ENCODE assay signal across 18 cellular contexts in genomic region chr1:206029484-206029883, GRCh38. TPM values are rescaled to one million over a fixed set of nuclear protein-coding genes. Genes with fewer than 3 reads are reported as not detected.
DNase-seq lines count a peak whose midpoint lies in the region; ATAC-seq and TF ChIP-seq lines count a peak whose summit lies in the region.
"Had no signal": no experiment of that assay in that cellular context is flagged by ENCODE, and none has a peak within 500 bp of the region (broad histone marks: within the 10 kb centered on the region; RNA-seq: fewer than 3 reads in every experiment).

No MANE protein-coding gene starts in this region.

- POLR2A ChIA-PET in IMR-90 (lab: Charles Lee; ENCODE audit: unreplicated experiment): no interaction called here

- H3K4me3 Mint-ChIP-seq in stimulated activated memory B cell treated with anti-CD40 and anti-IgM and Interleukin-4, amounts not matched to agents 10 μg/mL and 1 μg/mL and 100 μg/mL, for 72 hours: no peak overlapping the region
- no peak overlapping the region for H3K4me3 Mint-ChIP-seq in stimulated activated naive B cell treated with anti-CD40 and anti-IgM and Interleukin-4, amounts not matched to agents 10 μg/mL and 1 μg/mL and 100 μg/mL, for 72 hours
- H3K4me3 Mint-ChIP-seq: CD14-positive monocyte, GM23338 had no signal

- H3K4me3 ChIP-seq in IMR-90 (ENCODE audit: insufficient read depth, low read depth, low read length) (no peak overlapping the region), mammary epithelial cell (replicated peaks in 1 of 3; ENCODE audit: insufficient read depth in 1 of 3, low read depth in 2 of 3, low read length in 3 of 3) (no peak overlapping the region)
- H3K4me3 ChIP-seq: GM23338 had no signal

- no peak overlapping the region for H2BK15ac ChIP-seq in IMR-90 (ENCODE audit: low read depth, low read length)

- no peak overlapping the region for H2BK5ac ChIP-seq in IMR-90 (ENCODE audit: low read depth, low read length, poor library complexity, severe bottlenecking)

- H3K36me3 ChIP-seq in IMR-90 (ENCODE audit: control insufficient read depth, insufficient read depth, low read length) (no peaks in the 10 kb centered on the region), mammary epithelial cell (ENCODE audit: insufficient read depth, low read length) (no peaks in the 10 kb centered on the region)

- no peaks in the 10 kb centered on the region for H4K20me1 ChIP-seq in IMR-90 (ENCODE audit: insufficient read depth, low read length)
- no peaks in the 10 kb centered on the region for H4K20me1 ChIP-seq in mammary epithelial cell (ENCODE audit: insufficient read depth, low read length)

- H2BK20ac ChIP-seq in IMR-90 (ENCODE audit: low read depth, low read length): no peak overlapping the region

- WGBS in IMR-90 (ENCODE audit: extremely low coverage in 2 of 2, insufficient read length in 1 of 2), 2 experiments: 60% methylated on average over 1 of the region's 4 CpGs; no CpG with 5 or more reads in 1 of the 2 experiments
- 2% methylated on average over 4 of the region's 4 CpGs for WGBS in mammary epithelial cell (ENCODE audit: low coverage, missing lambda C conversion rate)

- H3K4me2 ChIP-seq in IMR-90 (ENCODE audit: low read depth, low read length) (no peak overlapping the region), mammary epithelial cell (ENCODE audit: insufficient read depth, low read depth, low read length) (no peak overlapping the region)
- H3K4me2 ChIP-seq: GM23338 had no signal

- H3K27ac ChIP-seq in IMR-90 (ENCODE audit: insufficient read depth, low read length): no peak overlapping the region
- no peak overlapping the region for H3K27ac ChIP-seq in mammary epithelial cell (ENCODE audit: insufficient read depth, low read depth, low read length)

- peak overlapping the region; percentile 0 for H3K27ac Mint-ChIP-seq in stimulated activated memory B cell treated with anti-CD40 and anti-IgM and Interleukin-4, amounts not matched to agents 10 μg/mL and 1 μg/mL and 100 μg/mL, for 72 hours
- no peak overlapping the region for H3K27ac Mint-ChIP-seq in stimulated activated naive B cell treated with anti-CD40 and anti-IgM and Interleukin-4, amounts not matched to agents 10 μg/mL and 1 μg/mL and 100 μg/mL, for 72 hours
- H3K27ac Mint-ChIP-seq: GM23338 had no signal

- H2BK120ac ChIP-seq in IMR-90 (ENCODE audit: low read depth, low read length): no peak overlapping the region

- CTCF ChIA-PET in IMR-90 (lab: Yijun Ruan, JAX): interaction anchor here (1.3 kb wide), 1 partner anchor 16 kb away, joined by 4 read pairs; no protein-coding TSS in a partner anchor
- CTCF ChIA-PET in mammary epithelial cell (lab: Charles Lee; ENCODE audit: low non-redundant PET): interaction anchor here (0.6 kb wide), 2 partner anchors 15 to 45 kb away, joined by 3 to 5 read pairs; no protein-coding TSS in a partner anchor

- H3K18ac ChIP-seq in IMR-90 (ENCODE audit: low read depth, low read length): no peak overlapping the region

- in situ Hi-C loops in IMR-90 (cut with MboI; ENCODE audit: low sequenced_read_pairs): no loop called here
- in situ Hi-C loops in mammary epithelial cell (cut with MboI; ENCODE audit: low sequenced_read_pairs in 2 of 2): loop anchor here in 1 of 2 donors (5.0 kb wide), 1 partner anchor 73 kb away; no protein-coding TSS in a partner anchor

- H3K9ac ChIP-seq in IMR-90 (ENCODE audit: low read depth, low read length) (no peak overlapping the region), mammary epithelial cell (ENCODE audit: insufficient read depth, low read length) (no peak overlapping the region)

- H3K9me1 ChIP-seq in IMR-90 (ENCODE audit: insufficient read depth, low read length): no peaks in the 10 kb centered on the region

- no peak overlapping the region for H3K23ac ChIP-seq in IMR-90 (ENCODE audit: low read depth, low read length)

- H3K9me3 Mint-ChIP-seq in stimulated activated memory B cell treated with anti-CD40 and anti-IgM and Interleukin-4, amounts not matched to agents 10 μg/mL and 1 μg/mL and 100 μg/mL, for 72 hours: no peaks in the 10 kb centered on the region
- H3K9me3 Mint-ChIP-seq in stimulated activated naive B cell treated with anti-CD40 and anti-IgM and Interleukin-4, amounts not matched to agents 10 μg/mL and 1 μg/mL and 100 μg/mL, for 72 hours: peaks cover 0 to 3% of the 10 kb centered on the region in 2 donors
- H3K9me3 Mint-ChIP-seq: CD14-positive monocyte, GM23338 had no signal

- H3K36me3 Mint-ChIP-seq in stimulated activated memory B cell treated with anti-CD40 and anti-IgM and Interleukin-4, amounts not matched to agents 10 μg/mL and 1 μg/mL and 100 μg/mL, for 72 hours: no peaks in the 10 kb centered on the region
- H3K36me3 Mint-ChIP-seq in stimulated activated naive B cell treated with anti-CD40 and anti-IgM and Interleukin-4, amounts not matched to agents 10 μg/mL and 1 μg/mL and 100 μg/mL, for 72 hours: no peaks in the 10 kb centered on the region

- no peak overlapping the region for H3K56ac ChIP-seq in IMR-90 (ENCODE audit: extremely low read depth, insufficient read depth, low read length)

- H3K9me3 ChIP-seq in IMR-90 (ENCODE audit: control insufficient read depth, insufficient read depth, low read length) (peaks cover 4% of the 10 kb centered on the region), mammary epithelial cell (replicated peaks; ENCODE audit: insufficient read depth, low read length) (no peaks in the 10 kb centered on the region)

- dilution Hi-C loops in IMR-90 (cut with HindIII; ENCODE audit: low sequenced_read_pairs, unreplicated experiment): no loop called here
- dilution Hi-C loops in mammary epithelial cell (cut with HindIII; ENCODE audit: low sequenced_read_pairs): no loop called here

- no peak for TF ChIP-seq POLR2A in IMR-90 (IDR thresholded peaks at IDR 0.05; ENCODE audit: low read depth, low read length)

- H3K4me1 Mint-ChIP-seq in stimulated activated memory B cell treated with anti-CD40 and anti-IgM and Interleukin-4, amounts not matched to agents 10 μg/mL and 1 μg/mL and 100 μg/mL, for 72 hours: peaks cover 37% of the 10 kb centered on the region
- peaks cover 23 to 51% of the 10 kb centered on the region in 2 donors for H3K4me1 Mint-ChIP-seq in stimulated activated naive B cell treated with anti-CD40 and anti-IgM and Interleukin-4, amounts not matched to agents 10 μg/mL and 1 μg/mL and 100 μg/mL, for 72 hours

- BruUV-seq in IMR-90 (replicated peaks; lab: Mats Ljungman, UMichigan) (no TSS peak), mammary epithelial cell (replicated peaks; lab: Mats Ljungman, UMichigan) (no TSS peak)

- TF ChIP-seq CTCF in IMR-90 (conservative IDR thresholded peaks at IDR 0.05; ENCODE audit: low read depth, low read length) (no peak), mammary epithelial cell (conservative IDR thresholded peaks at IDR 0.05 in 1 of 2, IDR thresholded peaks at IDR 0.05 in 1 of 2; ENCODE audit: extremely low read depth in 1 of 2, insufficient read depth in 1 of 2, low read depth in 1 of 2, low read length in 2 of 2) (no peak)

- no peak overlapping the region for H2AK9ac ChIP-seq in IMR-90 (replicated peaks; ENCODE audit: low read depth, low read length, poor library complexity)

- H3K79me2 ChIP-seq in mammary epithelial cell (ENCODE audit: insufficient read depth, low read length): no peaks in the 10 kb centered on the region

- H3K4me1 ChIP-seq in IMR-90 (ENCODE audit: control insufficient read depth, insufficient read depth, low read length) (no peaks in the 10 kb centered on the region), mammary epithelial cell (ENCODE audit: insufficient read depth, low read length) (peaks cover 19% of the 10 kb centered on the region)

- H2AK5ac ChIP-seq in IMR-90 (ENCODE audit: low read depth, low read length): no peak overlapping the region

- intact Hi-C loops in IMR-90 (cut with micrococcal nuclease): no loop called here
- intact Hi-C loops in mammary epithelial cell (cut with micrococcal nuclease): no loop called here
- intact Hi-C loops in head of caudate nucleus (cut with DNase I): no loop called here

- ATAC-seq in IMR-90 (ENCODE audit: low read depth) (no peak), HG03432 (IDR thresholded peaks at IDR 0.05; ENCODE audit: unreplicated experiment) (no peak), GM21526 (IDR thresholded peaks at IDR 0.05; ENCODE audit: low FRiP score, unreplicated experiment) (no peak)
- ATAC-seq in stimulated activated memory B cell treated with anti-CD40 and anti-IgM and Interleukin-4, amounts not matched to agents 10 μg/mL and 1 μg/mL and 100 μg/mL, for 72 hours: no peak
- ATAC-seq in stimulated activated naive B cell treated with anti-CD40 and anti-IgM and Interleukin-4, amounts not matched to agents 10 μg/mL and 1 μg/mL and 100 μg/mL, for 72 hours (replicated peaks): no peak
- ATAC-seq: GM23338, Panc1 had no signal

- H4K5ac ChIP-seq in IMR-90 (ENCODE audit: low read depth, low read length): no peak overlapping the region

- H4K8ac ChIP-seq in IMR-90 (ENCODE audit: low read depth in 2 of 2, low read length in 2 of 2): no peak overlapping the region

- peaks cover 30% of the 10 kb centered on the region for H3K27me3 ChIP-seq in IMR-90 (ENCODE audit: control insufficient read depth, insufficient read depth, low read length)
- H3K27me3 ChIP-seq in mammary epithelial cell (ENCODE audit: insufficient read depth, low read length): no peaks in the 10 kb centered on the region

- H2AFZ ChIP-seq in IMR-90 (replicated peaks; ENCODE audit: low read length, poor library complexity) (no peak overlapping the region), mammary epithelial cell (ENCODE audit: low read depth, low read length) (peak overlapping the region; percentile 18)
- H2AFZ ChIP-seq: GM23338 had no signal

- H3K4ac ChIP-seq in IMR-90 (ENCODE audit: low read depth, low read length): no peak overlapping the region

- no peak for TF ChIP-seq RAD21 in IMR-90 (IDR thresholded peaks at IDR 0.05; ENCODE audit: low read length)

- DNase-seq in IMR-90 (peak; percentile 20), mammary epithelial cell (peak; percentile 92), iris pigment epithelial cell (ENCODE audit: low read depth) (peak; percentile 70), head of caudate nucleus (no peak)
- DNase-seq in stimulated activated naive B cell treated with anti-CD40 and anti-IgM and Interleukin-4, amounts not matched to agents 10 μg/mL and 1 μg/mL and 100 μg/mL, for 72 hours: no peak
- DNase-seq: activated CD4-positive, alpha-beta T cell treated with anti-CD3 and anti-CD28 coated beads, Interleukin-2, amount 50 U/mL, for 4 hours; activated effector memory CD4-positive, alpha-beta T cell treated with Interleukin-2 at 50 U/mL for 16 hours; NCI-H1105 treated with DMSO at 0.1 percent for 48 hours; NCI-H510A; posterior cingulate gyrus had no signal

- H4K91ac ChIP-seq in IMR-90 (ENCODE audit: insufficient read depth, low read depth, low read length): no peak overlapping the region

- no peaks in the 10 kb centered on the region for H3K27me3 Mint-ChIP-seq in stimulated activated memory B cell treated with anti-CD40 and anti-IgM and Interleukin-4, amounts not matched to agents 10 μg/mL and 1 μg/mL and 100 μg/mL, for 72 hours
- H3K27me3 Mint-ChIP-seq in stimulated activated naive B cell treated with anti-CD40 and anti-IgM and Interleukin-4, amounts not matched to agents 10 μg/mL and 1 μg/mL and 100 μg/mL, for 72 hours: no peaks in the 10 kb centered on the region

- H3K14ac ChIP-seq in IMR-90 (replicated peaks; ENCODE audit: low read depth, low read length): no peak overlapping the region

- no peaks in the 10 kb centered on the region for H3K79me1 ChIP-seq in IMR-90 (ENCODE audit: low read depth in 1 of 2, low read length in 2 of 2)

RNA-seq across cellular contexts. Expression of gene CTSE, which starts 5.8 kb away (rescaled TPM):
- total RNA-seq in IMR-90 (2012; rRNA removed) (not detected in 2 replicates), mammary epithelial cell (under 1 TPM; 0.17 to 0.61 TPM)
- polyA plus RNA-seq in IMR-90 (2012; rRNA removed) (not detected in 2 replicates), mammary epithelial cell (1.0 TPM)
- polyA plus RNA-seq in IMR-90 (2012; cell fraction: cytosol; rRNA removed): not detected in 2 replicates
- polyA plus RNA-seq in IMR-90 (2012; cell fraction: nucleus; rRNA removed; ENCODE audit: low replicate concordance): not detected in 2 replicates
- polyA minus RNA-seq in mammary epithelial cell: not detected
- total RNA-seq: GM23338; mononuclear cell; T-helper 2 cell treated with Interferon-gamma antibody and Interleukin-4, amounts not matched to agents 100 ng/mL and 5 ng/mL, for 36 hours had no signal
- polyA plus RNA-seq: CD14-positive monocyte, GM23338 had no signal

RNA-seq across cellular contexts. Expression of gene RHEX, which starts 23.5 kb away (rescaled TPM):
- total RNA-seq in IMR-90 (2012; rRNA removed) (not detected in 2 replicates), mammary epithelial cell (not detected)
- polyA plus RNA-seq in IMR-90 (2012; rRNA removed) (not detected in 2 replicates), mammary epithelial cell (not detected)
- not detected in 2 replicates for polyA plus RNA-seq in IMR-90 (2012; cell fraction: cytosol; rRNA removed)
- not detected in 2 replicates for polyA plus RNA-seq in IMR-90 (2012; cell fraction: nucleus; rRNA removed; ENCODE audit: low replicate concordance)
- polyA minus RNA-seq in mammary epithelial cell: not detected
- total RNA-seq: GM23338; mononuclear cell; T-helper 2 cell treated with Interferon-gamma antibody and Interleukin-4, amounts not matched to agents 100 ng/mL and 5 ng/mL, for 36 hours had no signal
- polyA plus RNA-seq: CD14-positive monocyte, GM23338 had no signal

RNA-seq across cellular contexts. Expression of gene RAB7B, which starts 26.3 kb away (rescaled TPM):
- total RNA-seq in IMR-90 (2012; rRNA removed): 9.1 and 10.6 TPM in 2 replicates
- 14.6 and 14.7 TPM in 2 replicates for polyA plus RNA-seq in IMR-90 (2012; rRNA removed)
- polyA plus RNA-seq in IMR-90 (2012; cell fraction: cytosol; rRNA removed): 9.8 and 10.5 TPM in 2 replicates
- polyA plus RNA-seq in IMR-90 (2012; cell fraction: nucleus; rRNA removed; ENCODE audit: low replicate concordance): 12.4 and 13.2 TPM in 2 replicates
- 10 to 100 TPM; 23.5 to 25.8 TPM for total RNA-seq in mammary epithelial cell
- 47.9 TPM for polyA plus RNA-seq in mammary epithelial cell
- 14.8 TPM for polyA minus RNA-seq in mammary epithelial cell
- total RNA-seq: GM23338; T-helper 2 cell treated with Interferon-gamma antibody and Interleukin-4, amounts not matched to agents 100 ng/mL and 5 ng/mL, for 36 hours had no signal
- polyA plus RNA-seq: GM23338 had no signal

Comparison
In these comparisons a context has a peak if more than half of its experiments do, and no peak if none do; other contexts are left out.
1. DNase-seq: peak in IMR-90 (single experiment), mammary epithelial cell (single experiment) and iris pigment epithelial cell (single experiment); none in stimulated activated naive B cell treated with anti-CD40 and anti-IgM and Interleukin-4, amounts not matched to agents 10 μg/mL and 1 μg/mL and 100 μg/mL, for 72 hours (single experiment) and head of caudate nucleus (0 of 42).